8 cellular contexts compared by ENCODE assay signal in genomic region chr1:99685516-99686180, GRCh38. TPM values are rescaled to one million over a fixed set of nuclear protein-coding genes. Genes with fewer than 3 reads are reported as not detected.
A peak's percentile ranks its signal among the peaks of the same experiment; 100 is the strongest.
DNase-seq lines count a peak whose midpoint lies in the region; ATAC-seq, FAIRE-seq and TF ChIP-seq lines count a peak whose summit lies in the region.

No MANE protein-coding gene starts in this region.

- no peak overlapping the region for H3K4me3 ChIP-seq in gastroesophageal sphincter
- no peak overlapping the region for H3K4me3 ChIP-seq in pancreas

- FAIRE-seq in pancreas (lab: Jason Lieb, UNC), result no peak

- H3K4me1 ChIP-seq in gastroesophageal sphincter (peaks cover 4 to 20% (median 8%) of the 10 kb centered on the region in 3 donors), pancreas (no peaks in the 10 kb centered on the region)

- H3K27me3 ChIP-seq in gastroesophageal sphincter (no peaks in the 10 kb centered on the region), pancreas (no peaks in the 10 kb centered on the region)

- no peak for TF ChIP-seq POLR2A in gastroesophageal sphincter (IDR thresholded peaks at IDR 0.05)

- no peaks in the 10 kb centered on the region for H3K9me3 ChIP-seq in gastroesophageal sphincter
- H3K9me3 ChIP-seq in pancreas, result no peaks in the 10 kb centered on the region

- H3K27ac ChIP-seq in gastroesophageal sphincter (peak overlapping the region in 3 of 4 donors; percentile 54 to 68 (median 63)), pancreas (no peak overlapping the region)

- peak; percentile 36 to 71 (median 45) for TF ChIP-seq CTCF in gastroesophageal sphincter (IDR thresholded peaks at IDR 0.05)
- TF ChIP-seq CTCF in pancreas (IDR thresholded peaks at IDR 0.05), result peak; percentile 28 to 52 (median 47)

- intact Hi-C loops in pancreas (cut with DNase I), result no loop called here

- TF ChIP-seq EP300 in gastroesophageal sphincter (IDR thresholded peaks at IDR 0.05), result no peak

- peak; percentile 88 for ATAC-seq in GM19467 (IDR thresholded peaks at IDR 0.05; ENCODE audit: unreplicated experiment)
- ATAC-seq in HG03469 (IDR thresholded peaks at IDR 0.05; ENCODE audit: unreplicated experiment), result peak; percentile 85
- peak; percentile 90 for ATAC-seq in gastroesophageal sphincter
- peak; percentile 89 to 97 (median 92) for ATAC-seq in pancreas

- DNase-seq in DMS153 treated with DMSO at 0.1 percent for 48 hours (lab: John Stamatoyannopoulos, UW; ENCODE audit: unreplicated experiment), result peak; percentile 52
- DNase-seq in NCI-H82 (lab: John Stamatoyannopoulos, UW), result peak; percentile 96
- DNase-seq in activated T-cell treated with anti-CD3 and anti-CD28 coated beads, Interleukin-2, amount 50 U/mL, for 1 hour, result peak; percentile 26
- peak; percentile 45 to 77 (median 61) for DNase-seq in pancreas
- DNase-seq in cerebellar nuclear complex (lab: John Stamatoyannopoulos, UW), result no peak

- 8 to 18% methylated on average over 3 to 6 of the region's 6 CpGs for WGBS in gastroesophageal sphincter (ENCODE audit: low coverage in 1 of 2), 2 donors
- WGBS in pancreas, 2 donors, result 5 to 8% methylated on average over 6 of the region's 6 CpGs

- H3K36me3 ChIP-seq in gastroesophageal sphincter (peaks cover 0 to 26% of the 10 kb centered on the region in 2 donors), pancreas (no peaks in the 10 kb centered on the region)

RNA-seq across cellular contexts. Expression of gene PALMD, which starts 39.7 kb away (rescaled TPM):
- total RNA-seq in gastroesophageal sphincter (10 to 100 TPM; 11.7 to 46.7 (median 23.8) TPM), pancreas (1 to 10 TPM; 2.6 to 5.6 (median 4.2) TPM)
- polyA plus RNA-seq in pancreas, result 10 to 100 TPM in 1 of 2 donors, 1 to 10 TPM in 1; 8.8 to 15.4 TPM

Comparison
In these comparisons a context has a peak if more than half of its experiments do, and no peak if none do; other contexts are left out.
1. DNase-seq: peak in DMS153 treated with DMSO at 0.1 percent for 48 hours (single experiment), NCI-H82 (single experiment), activated T-cell treated with anti-CD3 and anti-CD28 coated beads, Interleukin-2, amount 50 U/mL, for 1 hour (single experiment) and pancreas (6 of 6); none in cerebellar nuclear complex (0 of 2).
2. H3K27ac ChIP-seq: peak in gastroesophageal sphincter (3 of 4); none in pancreas (0 of 4).
3. Peak in every context shown above with its lines, with median percentiles within 50 percentile points of each other: ATAC-seq.